In the genomic region with DNA sequence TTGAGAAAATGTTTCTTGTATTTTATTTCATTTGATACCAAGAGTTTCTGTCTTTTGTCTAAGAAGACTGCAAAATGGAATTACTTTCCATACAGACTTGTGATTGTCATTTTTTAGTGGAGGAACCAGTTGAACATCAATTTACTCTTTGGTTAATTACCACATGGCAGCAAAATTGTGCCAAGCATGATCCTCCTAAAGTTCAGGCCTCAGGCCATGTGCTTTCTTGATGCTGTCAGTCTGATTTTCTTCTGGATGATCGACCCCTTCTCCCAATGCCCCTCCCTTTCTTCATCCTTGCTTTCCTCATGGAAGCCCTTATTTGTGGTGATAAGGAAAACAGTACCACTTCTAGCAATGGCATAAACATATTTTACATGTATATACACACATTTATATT, we compare ENCODE assay signal across 23 cellular contexts.
"Had no signal": no experiment of that assay in that cellular context is flagged by ENCODE, and none has a peak within 500 bp of the region (broad histone marks: within the 10 kb centered on the region; RNA-seq: fewer than 3 reads in every experiment).

No MANE protein-coding gene starts in this region.

- DNase-seq: activated CD4-positive, alpha-beta T cell treated with anti-CD3 and anti-CD28 coated beads, Interleukin-2, amount 10 ng/mL, durations not matched to agents 7 days and 5 days; activated CD4-positive, CD25-positive, alpha-beta regulatory T cell treated with anti-CD3 and anti-CD28 coated beads, Interleukin-2, amount 50 U/mL, for 72 hours; activated gamma-delta T cell treated with Interleukin-2 at 50 U/mL for 16 hours; activated T-cell treated with anti-CD3 and anti-CD28 coated beads, Interleukin-2, amount 50 U/mL, for 1 hour; adrenal gland; brain microvascular endothelial cell; central memory CD4-positive, alpha-beta T cell; dermis blood vessel endothelial cell; effector CD8-positive, alpha-beta T cell; foreskin melanocyte; hippocampal formation; kidney glomerular epithelial cell; left lung; naive thymus-derived CD4-positive, alpha-beta T cell; stimulated activated CD4-positive, alpha-beta T cell treated with anti-CD3 and anti-CD28 coated beads, Interleukin-4, amount 100 ng/mL, for 4 hours; stimulated activated naive CD8-positive, alpha-beta T cell treated with anti-CD3 and anti-CD28 coated beads, Interleukin-15, Interleukin-2, amounts not matched to agents 100 U/mL and 50 U/mL, for 24 hours; tibial artery; WERI-Rb-1 had no signal

- H3K27me3 ChIP-seq: adrenal gland, ascending aorta, brain microvascular endothelial cell, left lung, right atrium auricular region, tibial artery had no signal

- H3K27ac ChIP-seq: adrenal gland, ascending aorta, brain microvascular endothelial cell, left lung, right atrium auricular region, tibial artery, WERI-Rb-1 had no signal

- H3K36me3 ChIP-seq: adrenal gland, ascending aorta, brain microvascular endothelial cell, left lung, right atrium auricular region, tibial artery, WERI-Rb-1 had no signal

- H3K4me1 ChIP-seq: adrenal gland, ascending aorta, left lung, right atrium auricular region, tibial artery had no signal

- H3K4me3 ChIP-seq: adrenal gland, ascending aorta, left lung, lung, right atrium auricular region, tibial artery had no signal

- FAIRE-seq: TTC549 had no signal

- H3K9me3 ChIP-seq: adrenal gland, ascending aorta, left lung, right atrium auricular region, tibial artery had no signal

- ATAC-seq: esophagus mucosa; left lung; naive thymus-derived CD4-positive, alpha-beta T cell; stimulated activated naive CD8-positive, alpha-beta T cell treated with anti-CD3 and anti-CD28 coated beads, Interleukin-15, Interleukin-2, amounts not matched to agents 100 U/mL and 50 U/mL, for 24 hours had no signal
